ENCODE assay signal across 21 cellular contexts in genomic region chr20:46093531-46093930, GRCh38.
"Had no signal": no experiment of that assay in that cellular context is flagged by ENCODE, and none has a peak within 500 bp of the region (broad histone marks: within the 10 kb centered on the region; RNA-seq: fewer than 3 reads in every experiment).

No MANE protein-coding gene starts in this region.

- H3K9me3 ChIP-seq: adrenal gland, body of pancreas, lower lobe of right lung, psoas muscle, right lobe of liver, stomach, testis, upper lobe of right lung had no signal

- FAIRE-seq: endothelial cell of umbilical vein had no signal

- ATAC-seq: activated CD4-positive, CD25-positive, alpha-beta regulatory T cell treated with anti-CD3 and anti-CD28 coated beads, Interleukin-2, amount 50 U/mL, for 24 hours; body of pancreas; left cardiac atrium; lower lobe of right lung; psoas muscle; right lobe of liver; upper lobe of right lung had no signal

- DNase-seq: activated T-cell treated with anti-CD3 and anti-CD28 coated beads, Interleukin-2, amount 50 U/mL, for 24 hours; adrenal gland; body of pancreas; cortex of kidney; effector CD4-positive, alpha-beta T cell; foreskin melanocyte; head of caudate nucleus; left cardiac atrium; lower lobe of right lung; psoas muscle; right lobe of liver; stomach; T-helper 9 cell; testis; upper lobe of right lung had no signal

- H3K9me3 Mint-ChIP-seq: activated naive CD4-positive, alpha-beta T cell treated with anti-CD3 and anti-CD28 coated beads, Interleukin-2, amount 50 U/mL, for 24 hours; activated T-cell treated with anti-CD3 and anti-CD28 coated beads, Interleukin-2, amount 50 U/mL, for 24 hours; central memory CD8-positive, alpha-beta T cell; neural crest cell had no signal

- H3K27ac Mint-ChIP-seq: activated T-cell treated with anti-CD3 and anti-CD28 coated beads, Interleukin-2, amount 50 U/mL, for 24 hours; mesothelial cell of epicardium had no signal

- H3K36me3 Mint-ChIP-seq: activated naive CD4-positive, alpha-beta T cell treated with anti-CD3 and anti-CD28 coated beads, Interleukin-2, amount 50 U/mL, for 24 hours; mesothelial cell of epicardium had no signal

- H3K36me3 ChIP-seq: adrenal gland, lower lobe of right lung, right lobe of liver, stomach, upper lobe of right lung had no signal

- H3K4me3 ChIP-seq: adrenal gland, body of pancreas, lower lobe of right lung, psoas muscle, right lobe of liver, stomach, testis, upper lobe of right lung had no signal

- H3K4me3 Mint-ChIP-seq: activated naive CD4-positive, alpha-beta T cell treated with anti-CD3 and anti-CD28 coated beads, Interleukin-2, amount 50 U/mL, for 24 hours; activated T-cell treated with anti-CD3 and anti-CD28 coated beads, Interleukin-2, amount 50 U/mL, for 24 hours; central memory CD8-positive, alpha-beta T cell; mesothelial cell of epicardium had no signal

- H3K27me3 ChIP-seq: adrenal gland, body of pancreas, right lobe of liver, testis had no signal

- H3K27ac ChIP-seq: adrenal gland, body of pancreas, lower lobe of right lung, psoas muscle, right lobe of liver, stomach, testis, upper lobe of right lung had no signal
